In the genomic region with DNA sequence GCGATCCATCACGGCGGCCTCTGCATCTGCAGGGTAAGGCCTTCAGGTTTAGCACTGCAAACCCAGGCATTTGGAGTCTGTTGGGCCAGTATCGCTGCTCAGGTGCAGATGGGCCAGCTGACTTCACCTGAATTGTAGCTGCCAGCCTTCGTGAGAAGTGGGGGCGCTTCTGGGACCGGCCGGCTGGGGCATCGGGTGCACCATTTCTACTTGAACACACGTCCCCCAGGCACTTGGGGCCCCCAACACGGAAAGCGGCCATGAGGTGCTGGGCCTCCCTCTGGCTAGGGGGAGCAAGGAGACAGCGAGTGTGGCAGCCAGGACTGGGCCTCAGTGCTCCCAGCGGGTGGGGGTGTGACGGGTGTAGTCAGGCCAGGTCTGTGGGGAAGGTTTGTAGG, we compare ENCODE assay signal across 22 cellular contexts.
"Had no signal": no experiment of that assay in that cellular context is flagged by ENCODE, and none has a peak within 500 bp of the region (broad histone marks: within the 10 kb centered on the region; RNA-seq: fewer than 3 reads in every experiment).

No MANE protein-coding gene starts in this region.

- H3K4me2 ChIP-seq: hepatocyte had no signal

- H3K4me3 Mint-ChIP-seq: immature natural killer cell, mesothelial cell of epicardium had no signal

- H3K27me3 ChIP-seq: foreskin keratinocyte, heart left ventricle, hepatocyte, left lung had no signal

- H3K36me3 ChIP-seq: esophagus muscularis mucosa, gastroesophageal sphincter, heart left ventricle, left lung, lower lobe of right lung had no signal

- H3K4me3 ChIP-seq: coronary artery, dorsolateral prefrontal cortex, esophagus muscularis mucosa, gastroesophageal sphincter, heart left ventricle, hepatocyte, left lung, lower lobe of right lung, mucosa of descending colon had no signal

- H3K9me3 ChIP-seq: lower lobe of right lung had no signal

- DNase-seq: dermis blood vessel endothelial cell; dorsolateral prefrontal cortex; effector CD4-positive, alpha-beta T cell; effector memory CD4-positive, alpha-beta T cell; foreskin keratinocyte; heart left ventricle; hypothalamus; immature natural killer cell; islet precursor cell; kidney; kidney glomerular epithelial cell; left colon; left lung; left ventricle myocardium superior; lower lobe of right lung; mesenchymal stem cell; mucosa of descending colon had no signal

- H3K27ac Mint-ChIP-seq: immature natural killer cell, mesothelial cell of epicardium had no signal

- H3K27ac ChIP-seq: coronary artery, dorsolateral prefrontal cortex, esophagus muscularis mucosa, foreskin keratinocyte, gastroesophageal sphincter, heart left ventricle, hepatocyte, left lung, lower lobe of right lung had no signal

- H2AFZ ChIP-seq: hepatocyte had no signal

- H3K79me2 ChIP-seq: hepatocyte had no signal

- H3K4me1 Mint-ChIP-seq: immature natural killer cell, mesothelial cell of epicardium had no signal

- H3K4me1 ChIP-seq: esophagus muscularis mucosa, foreskin keratinocyte, gastroesophageal sphincter, heart left ventricle, left lung, lower lobe of right lung had no signal
